ENCODE assay signal across 23 cellular contexts in genomic region chr6:75183099-75183541, GRCh38. TPM values are rescaled to one million over a fixed set of nuclear protein-coding genes. Genes with fewer than 3 reads are reported as not detected.
DNase-seq lines count a peak whose midpoint lies in the region; ATAC-seq and TF ChIP-seq lines count a peak whose summit lies in the region.
"Had no signal": no experiment of that assay in that cellular context is flagged by ENCODE, and none has a peak within 500 bp of the region (broad histone marks: within the 10 kb centered on the region; RNA-seq: fewer than 3 reads in every experiment).

No MANE protein-coding gene starts in this region.

- no peak overlapping the region for H3K4me3 ChIP-seq in AG10803 (ENCODE audit: low read length)
- no peak overlapping the region for H3K4me3 ChIP-seq in osteoblast (ENCODE audit: insufficient read depth, low read length)
- H3K4me3 ChIP-seq in body of pancreas: no peak overlapping the region
- H3K4me3 ChIP-seq: BLaER1, coronary artery, left ventricle myocardium inferior, SJCRH30, tibial nerve had no signal

- intact Hi-C loops in body of pancreas (cut with DNase I): no loop called here

- H3K9me3 ChIP-seq in osteoblast (ENCODE audit: low read depth, low read length) (no peaks in the 10 kb centered on the region), body of pancreas (no peaks in the 10 kb centered on the region)
- H3K9me3 ChIP-seq: BLaER1 had no signal

- peaks cover 13% of the 10 kb centered on the region for H3K9me3 Mint-ChIP-seq in HFFc6
- peaks cover 0 to 13% (median 0%) of the 10 kb centered on the region in 3 donors for H3K9me3 Mint-ChIP-seq in T-cell
- peaks cover 4% of the 10 kb centered on the region for H3K9me3 Mint-ChIP-seq in activated T-helper 17 cell treated with anti-CD3 and anti-CD28 coated beads, Interleukin-2, amount 50 U/mL, for 72 hours
- H3K9me3 Mint-ChIP-seq: T-helper 2 cell treated with Interferon-gamma antibody and Interleukin-4, amounts not matched to agents 5 μg/mL and 100 μg/mL, for 36 hours had no signal

- H3K4me1 Mint-ChIP-seq in HFFc6 (ENCODE audit: low read depth) (peaks cover 65% of the 10 kb centered on the region), T-cell (no peaks in the 10 kb centered on the region)
- H3K4me1 Mint-ChIP-seq in activated T-helper 17 cell treated with anti-CD3 and anti-CD28 coated beads, Interleukin-2, amount 50 U/mL, for 72 hours: no peaks in the 10 kb centered on the region
- H3K4me1 Mint-ChIP-seq: stimulated activated memory B cell treated with anti-CD40 and anti-IgM and Interleukin-4, amounts not matched to agents 10 μg/mL and 1 μg/mL and 100 μg/mL, for 72 hours had no signal

- TF ChIP-seq CTCF in AG10803 (conservative IDR thresholded peaks at IDR 0.05; ENCODE audit: low read length) (no peak), HFFc6 (IDR thresholded peaks at IDR 0.05) (no peak), osteoblast (IDR thresholded peaks at IDR 0.05; ENCODE audit: extremely low read depth, low read depth, low read length) (no peak), body of pancreas (IDR thresholded peaks at IDR 0.05) (no peak)

- peaks cover 8% of the 10 kb centered on the region for H3K79me2 ChIP-seq in osteoblast (ENCODE audit: insufficient read depth, low read length)

- peaks cover 80% of the 10 kb centered on the region for H3K36me3 ChIP-seq in osteoblast (ENCODE audit: insufficient read depth, low read length)
- no peaks in the 10 kb centered on the region for H3K36me3 ChIP-seq in body of pancreas (replicated peaks in 1 of 2; ENCODE audit: insufficient read depth in 1 of 2, low read depth in 2 of 2)
- H3K36me3 ChIP-seq: BLaER1, left ventricle myocardium inferior had no signal

- peak; percentile 91 for DNase-seq in AG10803 (ENCODE audit: low read depth)
- peak; percentile 66 for DNase-seq in HFFc6
- peak; percentile 75 for DNase-seq in fibroblast of gingiva (ENCODE audit: low read depth)
- peak; percentile 14 for DNase-seq in osteoblast (ENCODE audit: insufficient read length, low spot score, missing footprints)
- DNase-seq in T-cell: no peak
- DNase-seq in body of pancreas: no peak
- DNase-seq: activated CD4-positive, alpha-beta T cell treated with anti-CD3 and anti-CD28 coated beads, Interleukin-2, amount 50 U/mL, for 48 hours; activated naive CD4-positive, alpha-beta T cell treated with anti-CD3 and anti-CD28 coated beads, Interleukin-2, amount 50 U/mL, for 16 hours; activated T-cell treated with anti-CD3 and anti-CD28 coated beads for 4 hours; Calu3; H7; left ventricle myocardium inferior; NCI-H1417 treated with DMSO at 0.1 percent for 48 hours; NCI-H774; retina; SJCRH30 had no signal

- peak overlapping the region; percentile 77 for H3K27ac Mint-ChIP-seq in HFFc6
- no peak overlapping the region for H3K27ac Mint-ChIP-seq in T-cell
- H3K27ac Mint-ChIP-seq in activated T-helper 17 cell treated with anti-CD3 and anti-CD28 coated beads, Interleukin-2, amount 50 U/mL, for 72 hours: no peak overlapping the region
- H3K27ac Mint-ChIP-seq: stimulated activated memory B cell treated with anti-CD40 and anti-IgM and Interleukin-4, amounts not matched to agents 10 μg/mL and 1 μg/mL and 100 μg/mL, for 72 hours; T-helper 2 cell treated with Interferon-gamma antibody and Interleukin-4, amounts not matched to agents 5 μg/mL and 100 μg/mL, for 36 hours had no signal

- H3K27ac ChIP-seq in osteoblast (ENCODE audit: low read depth, low read length): peak overlapping the region; percentile 19
- H3K27ac ChIP-seq in body of pancreas: no peak overlapping the region
- H3K27ac ChIP-seq: BLaER1, coronary artery, left ventricle myocardium inferior, SJCRH30 had no signal

- H3K36me3 Mint-ChIP-seq in HFFc6 (ENCODE audit: low read depth): peaks cover 87% of the 10 kb centered on the region
- H3K36me3 Mint-ChIP-seq in T-cell: no peaks in the 10 kb centered on the region
- H3K36me3 Mint-ChIP-seq in activated T-helper 17 cell treated with anti-CD3 and anti-CD28 coated beads, Interleukin-2, amount 50 U/mL, for 72 hours (ENCODE audit: low read depth): no peaks in the 10 kb centered on the region
- H3K36me3 Mint-ChIP-seq: stimulated activated memory B cell treated with anti-CD40 and anti-IgM and Interleukin-4, amounts not matched to agents 10 μg/mL and 1 μg/mL and 100 μg/mL, for 72 hours had no signal

- H2AFZ ChIP-seq in osteoblast (ENCODE audit: low read length): no peak overlapping the region

- H3K27me3 Mint-ChIP-seq in HFFc6 (ENCODE audit: insufficient read depth) (peaks cover 5% of the 10 kb centered on the region; the same call in 1 of the 2 replicates), T-cell (peaks cover 24 to 38% of the 10 kb centered on the region in 2 donors)
- H3K27me3 Mint-ChIP-seq in activated T-helper 17 cell treated with anti-CD3 and anti-CD28 coated beads, Interleukin-2, amount 50 U/mL, for 72 hours: peaks cover 34% of the 10 kb centered on the region

- H3K4me3 Mint-ChIP-seq in HFFc6 (peak overlapping the region; percentile 33; the same call in 1 of the 2 replicates), T-cell (no peak overlapping the region)
- no peak overlapping the region for H3K4me3 Mint-ChIP-seq in activated T-helper 17 cell treated with anti-CD3 and anti-CD28 coated beads, Interleukin-2, amount 50 U/mL, for 72 hours
- H3K4me3 Mint-ChIP-seq: stimulated activated memory B cell treated with anti-CD40 and anti-IgM and Interleukin-4, amounts not matched to agents 10 μg/mL and 1 μg/mL and 100 μg/mL, for 72 hours; T-helper 2 cell treated with Interferon-gamma antibody and Interleukin-4, amounts not matched to agents 5 μg/mL and 100 μg/mL, for 36 hours had no signal

- H4K20me1 ChIP-seq in osteoblast (ENCODE audit: insufficient read depth, low read length): peaks cover 4% of the 10 kb centered on the region
- H4K20me1 ChIP-seq: BLaER1 had no signal

- H3K4me2 ChIP-seq in osteoblast (ENCODE audit: insufficient read depth, low read length): peak overlapping the region; percentile 8
- H3K4me2 ChIP-seq: BLaER1 had no signal

- CTCF ChIA-PET in T-cell (lab: Charles Lee): interaction anchor here in 1 of 2 donors (0.6 kb wide), 1 partner anchor 1538 kb away, joined by 9 read pairs; no protein-coding TSS in a partner anchor

- no peak for TF ChIP-seq POLR2A in body of pancreas (IDR thresholded peaks at IDR 0.05)

- WGBS in body of pancreas, 2 donors: 62 to 63% methylated on average over 5 of the region's 5 CpGs

- peaks cover 21% of the 10 kb centered on the region for H3K4me1 ChIP-seq in osteoblast (ENCODE audit: insufficient read depth, low read length)
- no peaks in the 10 kb centered on the region for H3K4me1 ChIP-seq in body of pancreas
- H3K4me1 ChIP-seq: left ventricle myocardium inferior, SJCRH30 had no signal

- H3K27me3 ChIP-seq in osteoblast (ENCODE audit: insufficient read depth, low read length) (no peaks in the 10 kb centered on the region), body of pancreas (no peaks in the 10 kb centered on the region)
- H3K27me3 ChIP-seq: BLaER1, SJCRH30, tibial nerve had no signal

- POLR2A ChIA-PET in T-cell (lab: Charles Lee): interaction anchor here in 1 of 2 donors (0.6 kb wide), 1 partner anchor 1108 kb away, joined by 3 read pairs; no protein-coding TSS in a partner anchor

- ATAC-seq in GM18519 (IDR thresholded peaks at IDR 0.05; ENCODE audit: low FRiP score, unreplicated experiment) (no peak), T-cell (replicated peaks in 1 of 4) (no peak), body of pancreas (no peak)
- no peak for ATAC-seq in activated T-helper 17 cell treated with anti-CD3 and anti-CD28 coated beads, Interleukin-2, amount 50 U/mL, for 72 hours (replicated peaks)
- ATAC-seq: stimulated activated memory B cell treated with anti-CD40 and anti-IgM and Interleukin-4, amounts not matched to agents 10 μg/mL and 1 μg/mL and 100 μg/mL, for 72 hours had no signal

RNA-seq across cellular contexts. Expression of gene COL12A1, which starts 22.7 kb away (rescaled TPM):
- total RNA-seq in HFFc6 (2021; fragmentation: NEBNext Ultra II Directional; extraction: Animal tissue kit (Norgen Biotek cat#: 25700)): 100 to 1,000 TPM; 205 to 304 (median 227) TPM
- total RNA-seq in osteoblast (1,393 and 1,591 TPM in 2 replicates), T-cell (under 1 TPM in 3 of 5 donors, not detected in 2; 0.59 to 0.95 (median 0.76) TPM), body of pancreas (10 to 100 TPM; 34.0 to 35.3 TPM)
- total RNA-seq in activated T-helper 17 cell treated with anti-CD3 and anti-CD28 coated beads, Interleukin-2, amount 50 U/mL, for 72 hours: not detected

Comparison
In these comparisons a context has a peak if more than half of its experiments do, and no peak if none do; other contexts are left out.
1. DNase-seq: peak in AG10803 (single experiment), HFFc6 (single experiment), fibroblast of gingiva (single experiment) and osteoblast (single experiment); none in T-cell (0 of 34) and body of pancreas (0 of 4).
2. RNA of gene COL12A1, which starts 22.7 kb away (total RNA-seq): 1,393 to 1,591 TPM in osteoblast, 205 to 304 TPM in HFFc6 and 34.0 to 35.3 TPM in body of pancreas; 0.59 to 0.95 TPM in T-cell and not detected in activated T-helper 17 cell treated with anti-CD3 and anti-CD28 coated beads, Interleukin-2, amount 50 U/mL, for 72 hours; every median in the first group is over 10 times any median in the second.